In genomic region chr12:108819920-108820699, GRCh38 we compare ENCODE assay signal across 14 cellular contexts. TPM values are rescaled to one million over a fixed set of nuclear protein-coding genes. Genes with fewer than 3 reads are reported as not detected.
DNase-seq lines count a peak whose midpoint lies in the region; ATAC-seq and TF ChIP-seq lines count a peak whose summit lies in the region.
"Had no signal": no experiment of that assay in that cellular context is flagged by ENCODE, and none has a peak within 500 bp of the region (broad histone marks: within the 10 kb centered on the region; RNA-seq: fewer than 3 reads in every experiment).

No MANE protein-coding gene starts in this region.

- H3K4me2 ChIP-seq in OCI-LY1 (ENCODE audit: low read length) (no peak overlapping the region), parathyroid adenoma (ENCODE audit: low read length) (peak overlapping the region; percentile 40)

- no peak for TF ChIP-seq CTCF in OCI-LY1 (IDR thresholded peaks at IDR 0.05; ENCODE audit: low read length)
- no peak for TF ChIP-seq CTCF in dorsolateral prefrontal cortex (IDR thresholded peaks at IDR 0.05 in 54 of 56, conservative IDR thresholded peaks at IDR 0.05 in 2 of 56; ENCODE audit: low read depth in 1 of 56, partially characterized antibody in 56 of 56)
- no peak for TF ChIP-seq CTCF in parathyroid adenoma (IDR thresholded peaks at IDR 0.05)

- H3K4me3 ChIP-seq in OCI-LY1 (ENCODE audit: low read depth, low read length, poor library complexity, severe bottlenecking) (no peak overlapping the region), dorsolateral prefrontal cortex (no peak overlapping the region), parathyroid adenoma (ENCODE audit: low read depth, low read length) (peak overlapping the region; percentile 23)
- H3K4me3 ChIP-seq: prostate gland had no signal

- H3K27me3 ChIP-seq in OCI-LY1 (ENCODE audit: insufficient read depth, low read length) (no peaks in the 10 kb centered on the region), dorsolateral prefrontal cortex (no peaks in the 10 kb centered on the region), parathyroid adenoma (ENCODE audit: control insufficient read depth, insufficient read depth, low read length) (no peaks in the 10 kb centered on the region)

- ATAC-seq in GM21786 (IDR thresholded peaks at IDR 0.05; ENCODE audit: unreplicated experiment): no peak
- no peak for ATAC-seq in HG03280 (IDR thresholded peaks at IDR 0.05; ENCODE audit: unreplicated experiment)
- no peak for ATAC-seq in left colon

- H3K79me2 ChIP-seq in OCI-LY1 (ENCODE audit: insufficient read depth, low read length) (no peaks in the 10 kb centered on the region), parathyroid adenoma (peaks cover 24% of the 10 kb centered on the region)

- H3K9me3 ChIP-seq in OCI-LY1 (ENCODE audit: low read length) (no peaks in the 10 kb centered on the region), parathyroid adenoma (ENCODE audit: control insufficient read depth, low read length) (no peaks in the 10 kb centered on the region)
- H3K9me3 ChIP-seq: prostate gland had no signal

- H2AFZ ChIP-seq in OCI-LY1 (ENCODE audit: low read length) (no peak overlapping the region), parathyroid adenoma (no peak overlapping the region)

- H3K36me3 ChIP-seq in OCI-LY1 (ENCODE audit: insufficient read depth, low read length) (peaks cover 5% of the 10 kb centered on the region; the same call in 1 of the 2 replicates), parathyroid adenoma (ENCODE audit: control insufficient read depth, insufficient read depth, low read length) (no peaks in the 10 kb centered on the region)
- H3K36me3 ChIP-seq: prostate gland had no signal

- H3F3A ChIP-seq in OCI-LY1 (ENCODE audit: insufficient read depth, low read length): peaks cover 7% of the 10 kb centered on the region; the same call in 1 of the 2 replicates

- H3K4me1 ChIP-seq in OCI-LY1 (ENCODE audit: insufficient read depth, low read length, severe bottlenecking) (peaks cover 86% of the 10 kb centered on the region), parathyroid adenoma (peaks cover 46% of the 10 kb centered on the region)
- H3K4me1 ChIP-seq: prostate gland had no signal

- peak; percentile 38 for DNase-seq in CD1c-positive myeloid dendritic cell (ENCODE audit: extremely low spot score)
- no peak for DNase-seq in dorsolateral prefrontal cortex
- no peak for DNase-seq in DMS53 treated with DMSO at 0.1 percent for 48 hours (lab: John Stamatoyannopoulos, UW; ENCODE audit: unreplicated experiment)
- DNase-seq in left colon: no peak
- DNase-seq: activated CD4-positive, CD25-positive, alpha-beta regulatory T cell treated with anti-CD3 and anti-CD28 coated beads, Interleukin-2, amount 50 U/mL, for 72 hours; midbrain; NCI-H1092 treated with DMSO at 0.1 percent for 48 hours; NCI-H226 had no signal

- no peaks in the 10 kb centered on the region for H4K20me1 ChIP-seq in OCI-LY1 (ENCODE audit: insufficient read depth, low read length)

- intact Hi-C loops in dorsolateral prefrontal cortex (cut with DNase I) (no loop called here), left colon (cut with DNase I, micrococcal nuclease) (no loop called here)

- H3K9me2 ChIP-seq in OCI-LY1 (ENCODE audit: low read depth, low read length): no peaks in the 10 kb centered on the region

- H3K27ac ChIP-seq in OCI-LY1 (ENCODE audit: low read depth, low read length, poor library complexity, severe bottlenecking) (peak overlapping the region; percentile 96), dorsolateral prefrontal cortex (peak overlapping the region in 30 of 59 donors; percentile 1 to 88 (median 38)), parathyroid adenoma (peak overlapping the region; percentile 50)
- H3K27ac ChIP-seq: prostate gland had no signal

- no peak overlapping the region for H3K9ac ChIP-seq in OCI-LY1 (ENCODE audit: low read length)
- no peak overlapping the region for H3K9ac ChIP-seq in parathyroid adenoma

RNA-seq across cellular contexts. Expression of gene SSH1, which starts 37.3 kb away (rescaled TPM):
- total RNA-seq in dorsolateral prefrontal cortex (10 to 100 TPM; 28.6 to 59.1 (median 46.8) TPM), left colon (10 to 100 TPM; 24.6 to 28.2 TPM)

RNA-seq across cellular contexts. Expression of gene DAO, which starts 59.8 kb away (rescaled TPM):
- total RNA-seq in dorsolateral prefrontal cortex (1 to 10 TPM in 18 of 120 experiments, under 1 TPM in 33, not detected in 69; 0.23 to 6.0 (median 0.83) TPM), left colon (1 to 10 TPM; 3.8 to 4.9 TPM)
- total RNA-seq: Daoy, prostate gland had no signal

Comparison
In these comparisons a context has a peak if more than half of its experiments do, and no peak if none do; other contexts are left out.
1. H3K27ac ChIP-seq: peak in every context shown above with its lines; median percentile 96 in OCI-LY1; 50 in parathyroid adenoma; 38 in dorsolateral prefrontal cortex.